ENCODE assay signal across 8 cellular contexts in the genomic region with DNA sequence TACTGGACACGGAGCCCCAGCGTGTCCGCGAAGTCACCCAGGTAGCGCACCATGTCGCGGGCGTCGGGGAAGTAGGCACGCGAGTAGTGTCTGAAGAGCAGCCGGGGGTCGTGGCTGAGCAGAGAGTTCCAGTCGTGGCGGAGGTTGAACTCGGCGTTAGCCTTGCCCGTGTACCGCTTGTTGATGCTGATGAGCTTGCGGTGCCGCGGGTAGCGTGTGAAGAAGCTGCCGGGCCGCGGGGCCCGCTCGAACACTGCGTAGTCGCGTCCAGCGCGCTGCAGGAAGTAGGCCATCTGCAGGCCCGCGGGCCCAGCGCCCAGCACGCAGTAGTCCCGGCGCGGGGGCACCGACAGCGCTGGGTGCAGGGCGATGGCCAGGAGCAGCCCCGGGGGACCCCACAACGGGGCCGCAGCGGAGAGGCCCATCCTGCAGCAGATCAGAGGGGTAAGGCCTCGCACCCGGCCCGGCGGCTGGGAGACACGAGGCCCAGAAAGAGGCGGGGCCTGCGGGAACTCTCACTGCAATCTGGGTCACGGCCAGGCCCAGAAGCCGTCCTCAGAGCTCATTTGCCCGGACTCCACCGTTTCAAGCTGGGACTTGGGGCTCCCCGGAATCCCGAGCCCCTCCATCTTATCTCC. TPM values are rescaled to one million over a fixed set of nuclear protein-coding genes. Genes with fewer than 3 reads are reported as not detected.
DNase-seq lines count a peak whose midpoint lies in the region; ATAC-seq and TF ChIP-seq lines count a peak whose summit lies in the region.

No MANE protein-coding gene starts in this region.

- H3K4me3 ChIP-seq in Panc1 (ENCODE audit: low read depth in 2 of 2, low read length in 2 of 2) (peak overlapping the region; percentile 48 to 60), esophagus muscularis mucosa (peak overlapping the region; percentile 59 to 69 (median 60)), osteoblast (ENCODE audit: insufficient read depth, low read length) (peak overlapping the region; percentile 79)

- H3K4me1 ChIP-seq in Panc1 (ENCODE audit: control insufficient read depth, insufficient read depth, low read length) (no peaks in the 10 kb centered on the region), esophagus muscularis mucosa (peaks cover 10 to 45% (median 35%) of the 10 kb centered on the region in 4 donors), osteoblast (ENCODE audit: insufficient read depth, low read length) (peaks cover 6% of the 10 kb centered on the region)

- ATAC-seq in Panc1 (no peak), GM21423 (IDR thresholded peaks at IDR 0.05; ENCODE audit: unreplicated experiment) (no peak), HG03378 (IDR thresholded peaks at IDR 0.05; ENCODE audit: unreplicated experiment) (no peak)

- no peaks in the 10 kb centered on the region for H3K27me3 Mint-ChIP-seq in Calu3 (ENCODE audit: unreplicated experiment)

- peaks cover 2% of the 10 kb centered on the region for H3K9me3 Mint-ChIP-seq in Calu3 (ENCODE audit: low read depth, unreplicated experiment)

- BruUV-seq in Calu3 (replicated peaks; lab: Mats Ljungman, UMichigan) (no TSS peak), Panc1 (replicated peaks; lab: Mats Ljungman, UMichigan) (no TSS peak)

- H3K36me3 Mint-ChIP-seq in Calu3 (ENCODE audit: insufficient read depth, unreplicated experiment) = peaks cover 59% of the 10 kb centered on the region

- no peak for TF ChIP-seq CTCF in Calu3 (IDR thresholded peaks at IDR 0.05; ENCODE audit: unreplicated experiment)
- TF ChIP-seq CTCF in Panc1 (IDR thresholded peaks at IDR 0.05) = no peak
- TF ChIP-seq CTCF in esophagus muscularis mucosa (IDR thresholded peaks at IDR 0.05) = no peak
- TF ChIP-seq CTCF in osteoblast (IDR thresholded peaks at IDR 0.05; ENCODE audit: extremely low read depth, low read depth, low read length) = no peak

- WGBS in esophagus muscularis mucosa = 95% methylated on average over 55 of the region's 60 CpGs

- peaks cover 3% of the 10 kb centered on the region for H3K79me2 ChIP-seq in osteoblast (ENCODE audit: insufficient read depth, low read length)

- in situ Hi-C loops in Panc1 (cut with HindIII; ENCODE audit: low pct_unique_long_range_greater_than_20kb, low sequenced_read_pairs) = no loop called here

- H3K9me3 ChIP-seq in Panc1 (ENCODE audit: control insufficient read depth, insufficient read depth, low read depth, low read length) = no peaks in the 10 kb centered on the region
- H3K9me3 ChIP-seq in esophagus muscularis mucosa = no peaks in the 10 kb centered on the region
- H3K9me3 ChIP-seq in osteoblast (ENCODE audit: low read depth, low read length) = no peaks in the 10 kb centered on the region

- peaks cover 6% of the 10 kb centered on the region for H4K20me1 ChIP-seq in osteoblast (ENCODE audit: insufficient read depth, low read length)

- CTCF ChIA-PET in Calu3 (lab: Charles Lee) = no interaction called here
- CTCF ChIA-PET in Panc1 (lab: Charles Lee) = no interaction called here

- peaks cover 5% of the 10 kb centered on the region for H3K36me3 ChIP-seq in Panc1 (ENCODE audit: control insufficient read depth, insufficient read depth, low read length)
- peaks cover under 1 to 26% (median 16%) of the 10 kb centered on the region in 4 donors for H3K36me3 ChIP-seq in esophagus muscularis mucosa
- peaks cover 13% of the 10 kb centered on the region for H3K36me3 ChIP-seq in osteoblast (ENCODE audit: insufficient read depth, low read length)

- TF ChIP-seq EP300 in esophagus muscularis mucosa (IDR thresholded peaks at IDR 0.05) = no peak

- H3K27ac ChIP-seq in Panc1 (ENCODE audit: low read length) (peak overlapping the region; percentile 63), esophagus muscularis mucosa (replicated peaks in 1 of 4) (peak overlapping the region; percentile 74 to 83 (median 82)), osteoblast (ENCODE audit: low read depth, low read length) (no peak overlapping the region)

- peaks cover 9% of the 10 kb centered on the region for H3K4me1 Mint-ChIP-seq in Calu3 (ENCODE audit: low read depth, unreplicated experiment)

- no peaks in the 10 kb centered on the region for H3K27me3 ChIP-seq in Panc1 (ENCODE audit: control insufficient read depth, insufficient read depth, low read length)
- no peaks in the 10 kb centered on the region for H3K27me3 ChIP-seq in esophagus muscularis mucosa
- no peaks in the 10 kb centered on the region for H3K27me3 ChIP-seq in osteoblast (ENCODE audit: insufficient read depth, low read length)

- peak overlapping the region; percentile 74 for H2AFZ ChIP-seq in osteoblast (ENCODE audit: low read length)

- peak overlapping the region; percentile 69 for H3K4me2 ChIP-seq in osteoblast (ENCODE audit: insufficient read depth, low read length)

- no peak for DNase-seq in Calu3
- no peak for DNase-seq in Panc1 (ENCODE audit: low read depth, low spot score)
- DNase-seq in esophagus muscularis mucosa (ENCODE audit: extremely low spot score) = no peak
- DNase-seq in osteoblast (ENCODE audit: insufficient read length, low spot score, missing footprints) = peak; percentile 85
- DNase-seq in activated gamma-delta T cell (lab: John Stamatoyannopoulos, UW) = no peak
- DNase-seq in activated CD4-positive, alpha-beta T cell treated with anti-CD3 and anti-CD28 coated beads for 1 hour = no peak

- no peak for TF ChIP-seq POLR2A in esophagus muscularis mucosa (IDR thresholded peaks at IDR 0.05; ENCODE audit: low read depth)

- intact Hi-C loops in Calu3 (cut with micrococcal nuclease; ENCODE audit: unreplicated experiment) (no loop called here), Panc1 (cut with micrococcal nuclease; ENCODE audit: unreplicated experiment) (no loop called here), esophagus muscularis mucosa (cut with DNase I) (no loop called here)

- peak overlapping the region; percentile 78 for H3K4me3 Mint-ChIP-seq in Calu3 (ENCODE audit: low read depth, unreplicated experiment)

- no peak overlapping the region for H3K27ac Mint-ChIP-seq in Calu3 (ENCODE audit: unreplicated experiment)

- POLR2A ChIA-PET in Panc1 (lab: Charles Lee) = no interaction called here

RNA-seq across cellular contexts. Expression of a gene that starts 0.7 kb away (rescaled TPM):
- 27.9 and 29.4 TPM in 2 replicates for total RNA-seq in Calu3 (2022)
- 37.7 TPM for total RNA-seq in Panc1 (2021; ENCODE audit: unreplicated experiment)
- 24.4 TPM for polyA plus RNA-seq in Panc1 (2012; ENCODE audit: insufficient read length)
- total RNA-seq in esophagus muscularis mucosa = 10 to 100 TPM in 1 of 4 donors, 1 to 10 TPM in 3; 4.6 to 12.5 (median 5.4) TPM
- 15.9 and 16.3 TPM in 2 replicates for total RNA-seq in osteoblast

RNA-seq across cellular contexts. Expression of a gene that starts 22.8 kb away (rescaled TPM):
- 214 and 224 TPM in 2 replicates for total RNA-seq in Calu3 (2022)
- 151 TPM for total RNA-seq in Panc1 (2021; ENCODE audit: unreplicated experiment)
- polyA plus RNA-seq in Panc1 (2012; ENCODE audit: insufficient read length) = 257 TPM
- 100 to 1,000 TPM; 200 to 282 (median 252) TPM for total RNA-seq in esophagus muscularis mucosa
- 393 and 412 TPM in 2 replicates for total RNA-seq in osteoblast

RNA-seq across cellular contexts. Expression of a gene that starts 24.7 kb away (rescaled TPM):
- total RNA-seq in Calu3 (2022) (58.4 and 63.3 TPM in 2 replicates), Panc1 (2021; ENCODE audit: unreplicated experiment) (64.1 TPM), esophagus muscularis mucosa (10 to 100 TPM; 34.9 to 56.5 (median 47.2) TPM), osteoblast (17.4 and 18.6 TPM in 2 replicates)
- polyA plus RNA-seq in Panc1 (2012; ENCODE audit: insufficient read length) = 102 TPM
